ENCODE assay signal across 1 cellular context in genomic region chr11:130001491-130002351, GRCh38.
A peak's percentile ranks its signal among the peaks of the same experiment; 100 is the strongest.
TF ChIP-seq lines count a peak whose summit lies in the region.

No MANE protein-coding gene starts in this region.

TF ChIP-seq in HepG2, 621 proteins besides CTCF, POLR2A, EP300 and RAD21 (continued from another document):
- TF ChIP-seq TEF (CRISPR knock-in tag; IDR thresholded peaks at IDR 0.05) (no peak), ZNF296 (CRISPR knock-in tag; conservative IDR thresholded peaks at IDR 0.05) (no peak), POGK (CRISPR knock-in tag; conservative IDR thresholded peaks at IDR 0.05) (no peak), SALL1 (CRISPR knock-in tag; IDR thresholded peaks at IDR 0.05) (peak; percentile 37; the same call in 1 of the 2 replicates), ZBTB14 (CRISPR knock-in tag; IDR thresholded peaks at IDR 0.05) (peak; percentile 75; the same call in 1 of the 2 replicates), PLRG1 (conservative IDR thresholded peaks at IDR 0.05) (no peak), PRMT3 (CRISPR knock-in tag; IDR thresholded peaks at IDR 0.05; ENCODE audit: borderline replicate concordance, low read depth) (peak; percentile 85; the same call in 1 of the 2 replicates), PRDM15 (CRISPR knock-in tag; IDR thresholded peaks at IDR 0.05) (peak; percentile 12; the same call in 1 of the 2 replicates), FOXM1 (CRISPR knock-in tag; IDR thresholded peaks at IDR 0.05) (no peak)
TF ChIP-seq in HepG2: peak in this region for 62.
